In the genomic region with DNA sequence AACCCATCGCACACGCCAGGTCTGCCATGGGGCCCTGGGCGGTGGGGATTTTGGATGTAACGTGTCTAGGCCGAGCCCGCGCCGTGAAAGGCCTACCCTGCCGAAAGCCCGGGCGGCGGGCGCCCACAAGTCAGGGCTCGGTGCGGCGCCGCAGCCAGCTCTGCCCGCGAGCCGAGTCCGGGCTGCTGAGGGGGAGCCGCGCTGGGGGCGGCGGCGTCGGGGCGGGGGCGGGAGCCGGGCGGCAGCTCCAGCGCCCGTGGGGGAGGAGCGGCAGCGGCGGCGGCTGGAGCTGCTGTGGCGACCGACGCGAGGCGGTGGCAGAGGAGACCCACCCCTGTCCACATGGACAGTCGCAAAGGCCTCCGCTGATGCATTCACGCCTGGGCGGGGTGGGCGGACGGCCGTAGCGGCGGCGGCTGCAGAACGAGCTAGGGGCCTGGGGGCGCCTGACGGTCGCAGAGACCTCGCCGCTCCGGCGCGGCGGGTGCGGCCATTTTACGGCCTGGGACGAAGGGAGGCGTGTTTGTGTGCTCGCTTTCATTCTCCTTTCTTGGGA, we compare ENCODE assay signal across 8 cellular contexts. TPM values are rescaled to one million over a fixed set of nuclear protein-coding genes. Genes with fewer than 3 reads are reported as not detected.
DNase-seq lines count a peak whose midpoint lies in the region; ATAC-seq, FAIRE-seq and TF ChIP-seq lines count a peak whose summit lies in the region.

A gene with protein sequence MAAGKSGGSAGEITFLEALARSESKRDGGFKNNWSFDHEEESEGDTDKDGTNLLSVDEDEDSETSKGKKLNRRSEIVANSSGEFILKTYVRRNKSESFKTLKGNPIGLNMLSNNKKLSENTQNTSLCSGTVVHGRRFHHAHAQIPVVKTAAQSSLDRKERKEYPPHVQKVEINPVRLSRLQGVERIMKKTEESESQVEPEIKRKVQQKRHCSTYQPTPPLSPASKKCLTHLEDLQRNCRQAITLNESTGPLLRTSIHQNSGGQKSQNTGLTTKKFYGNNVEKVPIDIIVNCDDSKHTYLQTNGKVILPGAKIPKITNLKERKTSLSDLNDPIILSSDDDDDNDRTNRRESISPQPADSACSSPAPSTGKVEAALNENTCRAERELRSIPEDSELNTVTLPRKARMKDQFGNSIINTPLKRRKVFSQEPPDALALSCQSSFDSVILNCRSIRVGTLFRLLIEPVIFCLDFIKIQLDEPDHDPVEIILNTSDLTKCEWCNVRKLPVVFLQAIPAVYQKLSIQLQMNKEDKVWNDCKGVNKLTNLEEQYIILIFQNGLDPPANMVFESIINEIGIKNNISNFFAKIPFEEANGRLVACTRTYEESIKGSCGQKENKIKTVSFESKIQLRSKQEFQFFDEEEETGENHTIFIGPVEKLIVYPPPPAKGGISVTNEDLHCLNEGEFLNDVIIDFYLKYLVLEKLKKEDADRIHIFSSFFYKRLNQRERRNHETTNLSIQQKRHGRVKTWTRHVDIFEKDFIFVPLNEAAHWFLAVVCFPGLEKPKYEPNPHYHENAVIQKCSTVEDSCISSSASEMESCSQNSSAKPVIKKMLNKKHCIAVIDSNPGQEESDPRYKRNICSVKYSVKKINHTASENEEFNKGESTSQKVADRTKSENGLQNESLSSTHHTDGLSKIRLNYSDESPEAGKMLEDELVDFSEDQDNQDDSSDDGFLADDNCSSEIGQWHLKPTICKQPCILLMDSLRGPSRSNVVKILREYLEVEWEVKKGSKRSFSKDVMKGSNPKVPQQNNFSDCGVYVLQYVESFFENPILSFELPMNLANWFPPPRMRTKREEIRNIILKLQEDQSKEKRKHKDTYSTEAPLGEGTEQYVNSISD (plus strand): TSS at position 273 of the 556 bp plus-strand sequence. CDS start 645 bp downstream, outside the sequence.

- H3K27ac ChIP-seq in CD8-positive, alpha-beta memory T cell (ENCODE audit: low read depth, low read length): peak within 1 kb of the TSS; percentile 93
- H3K27ac ChIP-seq in OCI-LY1 (ENCODE audit: low read depth, low read length, poor library complexity, severe bottlenecking) (peak within 1 kb of the TSS; percentile 78), endothelial cell of umbilical vein (ENCODE audit: insufficient read depth, low read depth, low read length) (peak within 1 kb of the TSS; percentile 95)

- peaks cover 59% of the 10 kb centered on the region for H3K4me1 ChIP-seq in CD8-positive, alpha-beta memory T cell (ENCODE audit: insufficient read depth, low read length)
- peaks cover 33% of the 10 kb centered on the region for H3K4me1 ChIP-seq in OCI-LY1 (ENCODE audit: insufficient read depth, low read length, severe bottlenecking)
- H3K4me1 ChIP-seq in endothelial cell of umbilical vein (ENCODE audit: control insufficient read depth, extremely low read depth, insufficient read depth, low read length): peaks cover 11% of the 10 kb centered on the region
- H3K4me1 ChIP-seq in mononuclear cell (ENCODE audit: insufficient read depth, low read length): peaks cover 44% of the 10 kb centered on the region

- intact Hi-C loops in endothelial cell of umbilical vein (cut with micrococcal nuclease): loop anchor here (5.0 kb wide), 1 partner anchor 151 kb away; no protein-coding TSS in a partner anchor

- peak within 1 kb of the TSS; percentile 80 for H3K4me3 ChIP-seq in CD8-positive, alpha-beta memory T cell (ENCODE audit: low read length)
- peak within 1 kb of the TSS; percentile 94 for H3K4me3 ChIP-seq in OCI-LY1 (ENCODE audit: low read depth, low read length, poor library complexity, severe bottlenecking)
- H3K4me3 ChIP-seq in endothelial cell of umbilical vein (replicated peaks in 1 of 3; ENCODE audit: insufficient read depth in 1 of 3, low read depth in 1 of 3, low read length in 3 of 3): peak within 1 kb of the TSS; percentile 85 to 98 (median 95)
- peak within 1 kb of the TSS; percentile 85 for H3K4me3 ChIP-seq in mononuclear cell (ENCODE audit: low read length)

- no peaks in the 10 kb centered on the region for H3F3A ChIP-seq in OCI-LY1 (ENCODE audit: insufficient read depth, low read length)

- peak within 1 kb of the TSS; percentile 94 to 99 (median 98) for H3K4me3 Mint-ChIP-seq in CD8-positive, alpha-beta memory T cell

- POLR2A ChIA-PET in CD8-positive, alpha-beta memory T cell (lab: Charles Lee): interaction anchor here (1.4 to 2.5 kb wide), 3 partner anchors 11 to 358 kb away, joined by 10 to 17 read pairs (median 10); a partner anchor contains a TSS
- POLR2A ChIA-PET in endothelial cell of umbilical vein (lab: Charles Lee): interaction anchor here (0.6 to 1.4 kb wide), 6 partner anchors 13 to 317 kb away, joined by 3 to 5 read pairs (median 4); a partner anchor contains a TSS

- DNase-seq in CD8-positive, alpha-beta memory T cell: peak; percentile 65 to 84 (median 80)
- DNase-seq in activated T-cell treated with anti-CD3 and anti-CD28 coated beads for 1 hour (ENCODE audit: low read depth) (peak; percentile 64), endothelial cell of umbilical vein (ENCODE audit: low read depth, low spot score) (peak; percentile 86)
- peak; percentile 60 to 64 for DNase-seq in stimulated activated CD8-positive, alpha-beta memory T cell treated with anti-CD3 and anti-CD28 coated beads, Interleukin-2, amount 100 ng/mL, for 48 hours (ENCODE audit: low read depth in 2 of 2)

- H3K9me2 ChIP-seq in OCI-LY1 (ENCODE audit: low read depth, low read length): no peaks in the 10 kb centered on the region

- H3K9me3 Mint-ChIP-seq in CD8-positive, alpha-beta memory T cell: no peaks in the 10 kb centered on the region

- dilution Hi-C loops in endothelial cell of umbilical vein (cut with MboI; ENCODE audit: extremely low pct_ligation_motif_present, low sequenced_read_pairs): no loop called here

- no peaks in the 10 kb centered on the region for H3K9me3 ChIP-seq in CD8-positive, alpha-beta memory T cell (ENCODE audit: low read length)
- H3K9me3 ChIP-seq in OCI-LY1 (ENCODE audit: low read length): no peaks in the 10 kb centered on the region
- no peaks in the 10 kb centered on the region for H3K9me3 ChIP-seq in endothelial cell of umbilical vein (replicated peaks; ENCODE audit: control insufficient read depth, insufficient read depth, low read length)
- no peaks in the 10 kb centered on the region for H3K9me3 ChIP-seq in mononuclear cell (ENCODE audit: low read depth, low read length)

- no peak for FAIRE-seq in endothelial cell of umbilical vein (lab: Jason Lieb, UNC)

- H3K9ac ChIP-seq in OCI-LY1 (ENCODE audit: low read length): peak within 1 kb of the TSS; percentile 95
- peak within 1 kb of the TSS; percentile 92 for H3K9ac ChIP-seq in endothelial cell of umbilical vein (replicated peaks; ENCODE audit: extremely low read depth, insufficient read depth, low read length)

- H3K36me3 ChIP-seq in CD8-positive, alpha-beta memory T cell (ENCODE audit: insufficient read depth, low read length): no peaks in the 10 kb centered on the region
- H3K36me3 ChIP-seq in OCI-LY1 (ENCODE audit: insufficient read depth, low read length) (peaks cover 5% of the 10 kb centered on the region; the same call in 1 of the 2 replicates), endothelial cell of umbilical vein (ENCODE audit: control insufficient read depth in 2 of 2, extremely low read depth in 1 of 2, insufficient read depth in 2 of 2, low read length in 2 of 2) (no peaks in the 10 kb centered on the region)

- H3K79me2 ChIP-seq in OCI-LY1 (ENCODE audit: insufficient read depth, low read length) (peaks cover 49% of the 10 kb centered on the region), endothelial cell of umbilical vein (ENCODE audit: control insufficient read depth, insufficient read depth, low read length) (peaks cover 55% of the 10 kb centered on the region)

- no peaks in the 10 kb centered on the region for H4K20me1 ChIP-seq in OCI-LY1 (ENCODE audit: insufficient read depth, low read length)
- H4K20me1 ChIP-seq in endothelial cell of umbilical vein (replicated peaks; ENCODE audit: control insufficient read depth, extremely low read depth, insufficient read depth, low read length): peaks cover 3% of the 10 kb centered on the region

- no TSS peak for BruUV-seq in endothelial cell of umbilical vein (replicated peaks; lab: Mats Ljungman, UMichigan)

- peak within 1 kb of the TSS; percentile 90 to 99 (median 98) for H3K27ac Mint-ChIP-seq in CD8-positive, alpha-beta memory T cell

- no peaks in the 10 kb centered on the region for H3K27me3 ChIP-seq in CD8-positive, alpha-beta memory T cell (ENCODE audit: insufficient read depth, low read length, poor library complexity, severe bottlenecking)
- H3K27me3 ChIP-seq in OCI-LY1 (ENCODE audit: insufficient read depth, low read length) (no peaks in the 10 kb centered on the region), endothelial cell of umbilical vein (ENCODE audit: control insufficient read depth in 2 of 2, insufficient read depth in 2 of 2, low read length in 2 of 2) (no peaks in the 10 kb centered on the region), mononuclear cell (ENCODE audit: insufficient read depth, low read length) (no peaks in the 10 kb centered on the region)

- TF ChIP-seq POLR2A in endothelial cell of umbilical vein (IDR thresholded peaks at IDR 0.05; ENCODE audit: low read depth, low read length): peak; percentile 88

- CTCF ChIA-PET in CD8-positive, alpha-beta memory T cell (lab: Charles Lee): interaction anchor here (0.9 to 2.7 kb wide), 4 partner anchors 10 to 334 kb away, joined by 3 to 8 read pairs (median 4); no protein-coding TSS in a partner anchor
- CTCF ChIA-PET in endothelial cell of umbilical vein (lab: Charles Lee): interaction anchor here (1.1 to 1.5 kb wide), 3 partner anchors 16 to 136 kb away, joined by 3 to 4 read pairs (median 3); no protein-coding TSS in a partner anchor

- H3K4me2 ChIP-seq in OCI-LY1 (ENCODE audit: low read length) (peak within 1 kb of the TSS; percentile 64), endothelial cell of umbilical vein (ENCODE audit: insufficient read depth, low read length) (peak within 1 kb of the TSS; percentile 97)

- no peaks in the 10 kb centered on the region for H3K9me1 ChIP-seq in endothelial cell of umbilical vein (replicated peaks; ENCODE audit: control insufficient read depth, extremely low read depth, insufficient read depth, low read length)

- no peaks in the 10 kb centered on the region for H3K27me3 Mint-ChIP-seq in CD8-positive, alpha-beta memory T cell

- TF ChIP-seq CTCF in OCI-LY1 (IDR thresholded peaks at IDR 0.05; ENCODE audit: low read length): no peak
- TF ChIP-seq CTCF in endothelial cell of umbilical vein (IDR thresholded peaks at IDR 0.05; ENCODE audit: extremely low read depth in 1 of 2, insufficient read depth in 1 of 2, low read depth in 1 of 2, low read length in 2 of 2): no peak

- H3K36me3 Mint-ChIP-seq in CD8-positive, alpha-beta memory T cell: peaks cover 0 to 15% (median 0%) of the 10 kb centered on the region in 3 donors

- H3K4me1 Mint-ChIP-seq in CD8-positive, alpha-beta memory T cell: peaks cover 64 to 82% (median 81%) of the 10 kb centered on the region in 3 donors

- peak within 1 kb of the TSS; percentile 50 for H2AFZ ChIP-seq in OCI-LY1 (ENCODE audit: low read length)
- H2AFZ ChIP-seq in endothelial cell of umbilical vein (ENCODE audit: low read depth, low read length): peak within 1 kb of the TSS; percentile 98

- ATAC-seq in GM19395 (IDR thresholded peaks at IDR 0.05; ENCODE audit: unreplicated experiment) (peak; percentile 70), HG03521 (IDR thresholded peaks at IDR 0.05; ENCODE audit: unreplicated experiment) (peak; percentile 64)

RNA-seq across cellular contexts. Expression of the gene that starts here (rescaled TPM):
- total RNA-seq in CD8-positive, alpha-beta memory T cell: 10 to 100 TPM; 74.6 to 77.5 TPM
- 76.1 TPM for polyA plus RNA-seq in CD8-positive, alpha-beta memory T cell
- 97.7 and 99.1 TPM in 2 replicates for total RNA-seq in endothelial cell of umbilical vein
- 7.8 and 11.5 TPM in 2 replicates for polyA plus RNA-seq in endothelial cell of umbilical vein
- 20.6 TPM in 2 replicates for polyA plus RNA-seq in endothelial cell of umbilical vein (2011; cell fraction: cytosol; rRNA removed)
- polyA plus RNA-seq in endothelial cell of umbilical vein (2011; cell fraction: nucleus; rRNA removed): 72.7 and 103 TPM in 2 replicates
- polyA plus RNA-seq in endothelial cell of umbilical vein (2012): 40.2 and 54.0 TPM in 2 replicates
- polyA minus RNA-seq in endothelial cell of umbilical vein: 25.0 and 25.3 TPM in 2 replicates
- 23.7 TPM for polyA minus RNA-seq in endothelial cell of umbilical vein (2011; cell fraction: cytosol; rRNA and poly(A)+ RNA removed)
- 113 and 147 TPM in 2 replicates for polyA minus RNA-seq in endothelial cell of umbilical vein (2011; cell fraction: nucleus; rRNA and poly(A)+ RNA removed)
- 135 TPM for total RNA-seq in mononuclear cell

Comparison
In these comparisons a context has a peak if more than half of its experiments do, and no peak if none do; other contexts are left out.
1. Peak in every context shown above with its lines: DNase-seq, ATAC-seq, H3K4me3 ChIP-seq and H3K27ac ChIP-seq.